ENCODE assay signal across 8 cellular contexts in the genomic region with DNA sequence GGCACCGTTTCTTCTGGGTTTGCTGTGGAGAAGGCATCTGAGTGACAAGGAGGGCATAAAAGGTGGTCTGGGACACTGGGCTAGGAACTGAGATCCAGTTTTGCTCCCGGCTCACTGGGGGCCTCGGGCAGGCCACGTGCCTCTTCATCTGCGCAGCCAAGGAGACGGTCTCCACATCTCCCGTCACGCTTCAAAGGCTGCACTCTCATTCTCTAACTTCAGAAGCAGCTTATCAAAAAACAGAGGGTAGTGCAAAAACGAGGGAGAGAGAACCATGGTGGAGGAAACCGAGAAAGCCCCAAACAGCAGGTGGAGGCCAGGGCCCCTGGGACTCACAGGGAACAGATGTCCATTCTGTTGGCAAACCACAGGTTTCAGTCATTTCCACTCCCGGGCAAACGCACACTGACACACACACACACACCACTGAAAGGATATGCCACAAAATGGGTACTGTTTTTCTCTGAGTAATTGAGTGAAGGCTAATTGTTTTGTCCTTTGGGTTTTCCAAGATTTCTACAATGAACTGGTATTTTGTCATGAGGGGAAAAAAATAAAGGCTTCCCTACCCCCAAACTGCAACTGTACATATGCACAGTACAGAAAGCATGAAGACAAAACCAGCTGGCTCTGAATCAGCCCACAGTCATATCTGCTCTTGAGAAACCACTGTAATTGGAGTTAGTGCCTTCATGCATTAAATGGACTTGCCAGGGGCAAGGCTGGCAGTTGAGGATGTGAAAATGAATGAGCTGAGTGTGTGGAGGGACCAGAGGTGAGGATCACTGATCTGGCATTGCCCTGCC.
A peak's percentile ranks its signal among the peaks of the same experiment; 100 is the strongest.
DNase-seq lines count a peak whose midpoint lies in the region; ATAC-seq and TF ChIP-seq lines count a peak whose summit lies in the region.

No MANE protein-coding gene starts in this region.

- intact Hi-C loops in left ventricle myocardium inferior (cut with micrococcal nuclease) (no loop called here), left cardiac atrium (cut with DNase I) (no loop called here)

- peaks cover 22% of the 10 kb centered on the region for H3K27me3 Mint-ChIP-seq in progenitor cell of endocrine pancreas

- H3K27ac ChIP-seq in left ventricle myocardium inferior (replicated peaks), result peak overlapping the region; percentile 96

- H3K4me1 ChIP-seq in left ventricle myocardium inferior, result peaks cover 86% of the 10 kb centered on the region

- peaks cover 2% of the 10 kb centered on the region for H3K4me1 Mint-ChIP-seq in progenitor cell of endocrine pancreas (ENCODE audit: low read depth)

- H3K9me3 Mint-ChIP-seq in progenitor cell of endocrine pancreas (ENCODE audit: low read depth), result no peaks in the 10 kb centered on the region

- H3K27me3 ChIP-seq in left ventricle myocardium inferior (ENCODE audit: low read depth), result no peaks in the 10 kb centered on the region

- no peak for ATAC-seq in left cardiac atrium
- peak; percentile 27 for ATAC-seq in HG02798 (IDR thresholded peaks at IDR 0.05; ENCODE audit: poor library complexity, unreplicated experiment)
- no peak for ATAC-seq in esophagus mucosa

- H3K36me3 Mint-ChIP-seq in progenitor cell of endocrine pancreas (ENCODE audit: insufficient read depth), result no peaks in the 10 kb centered on the region

- H3K36me3 ChIP-seq in left ventricle myocardium inferior, result no peaks in the 10 kb centered on the region

- H3K4me3 ChIP-seq in left ventricle myocardium inferior (no peak overlapping the region), foreskin fibroblast (ENCODE audit: low read depth in 1 of 2, low read length in 2 of 2) (no peak overlapping the region)

- H3K9me3 ChIP-seq in left ventricle myocardium inferior (replicated peaks), result no peaks in the 10 kb centered on the region

- no peak overlapping the region for H3K27ac Mint-ChIP-seq in progenitor cell of endocrine pancreas

- TF ChIP-seq CTCF in left ventricle myocardium inferior (IDR thresholded peaks at IDR 0.05; ENCODE audit: borderline replicate concordance) (no peak), foreskin fibroblast (IDR thresholded peaks at IDR 0.05; ENCODE audit: low read depth, low read length) (no peak), progenitor cell of endocrine pancreas (IDR thresholded peaks at IDR 0.05; ENCODE audit: unreplicated experiment) (no peak)

- DNase-seq in left ventricle myocardium inferior (no peak), left cardiac atrium (no peak), NOMO-1 (lab: John Stamatoyannopoulos, UW; ENCODE audit: unreplicated experiment in 2 of 2) (peak; percentile 32 to 70), foreskin fibroblast (peak; percentile 96), progenitor cell of endocrine pancreas (ENCODE audit: low spot score, unreplicated experiment) (no peak), D341Med (ENCODE audit: low spot score) (no peak)

- H3K4me3 Mint-ChIP-seq in progenitor cell of endocrine pancreas (ENCODE audit: low read depth), result no peak overlapping the region

Comparison
In these comparisons a context has a peak if more than half of its experiments do, and no peak if none do; other contexts are left out.
1. DNase-seq: peak in NOMO-1 (2 of 2) and foreskin fibroblast (2 of 2); none in left ventricle myocardium inferior (single experiment), left cardiac atrium (single experiment), progenitor cell of endocrine pancreas (single experiment) and D341Med (single experiment).